Comparison of ENCODE assay signal across 10 cellular contexts in the genomic region with DNA sequence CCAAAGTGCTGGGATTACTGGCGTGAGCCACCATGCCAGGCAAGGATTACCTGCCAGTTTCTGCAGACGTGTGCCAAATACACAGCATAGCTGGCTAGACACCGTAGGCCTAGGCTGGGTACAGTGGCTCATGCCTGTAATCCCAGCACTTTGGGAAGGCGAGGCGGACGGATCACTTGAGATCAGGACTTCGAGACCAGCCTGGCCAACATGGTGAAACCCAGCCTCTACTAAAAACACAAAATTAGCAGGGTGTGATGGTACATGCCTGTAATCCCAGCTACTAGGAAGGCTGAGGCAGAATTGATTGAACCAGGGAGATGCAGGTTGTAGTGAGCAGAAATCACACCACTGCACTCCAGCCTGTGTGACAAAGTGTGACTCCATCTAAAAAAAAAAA. TPM values are rescaled to one million over a fixed set of nuclear protein-coding genes. Genes with fewer than 3 reads are reported as not detected.
A peak's percentile ranks its signal among the peaks of the same experiment; 100 is the strongest.
DNase-seq lines count a peak whose midpoint lies in the region; ATAC-seq, FAIRE-seq and TF ChIP-seq lines count a peak whose summit lies in the region.
"Had no signal": no experiment of that assay in that cellular context is flagged by ENCODE, and none has a peak within 500 bp of the region (broad histone marks: within the 10 kb centered on the region; RNA-seq: fewer than 3 reads in every experiment).

No MANE protein-coding gene starts in this region.

- H3K4me1 ChIP-seq in kidney (ENCODE audit: control insufficient read depth in 1 of 2, insufficient read depth in 1 of 2, low read depth in 1 of 2, low read length in 2 of 2) (peaks cover 5 to 9% of the 10 kb centered on the region in 2 donors), tibial nerve (peaks cover 5 to 38% (median 12%) of the 10 kb centered on the region in 4 donors)

- TF ChIP-seq EP300 in tibial nerve (IDR thresholded peaks at IDR 0.05) = no peak

- peaks cover 54% of the 10 kb centered on the region for H3K4me1 Mint-ChIP-seq in activated naive CD4-positive, alpha-beta T cell treated with anti-CD3 and anti-CD28 coated beads, Interleukin-2, amount 10 ng/mL, durations not matched to agents 7 days and 5 days

- no peak overlapping the region for H3K27ac ChIP-seq in kidney (ENCODE audit: low read depth in 2 of 2, low read length in 2 of 2)
- peak overlapping the region in 1 of 4 donors; percentile 91 for H3K27ac ChIP-seq in tibial nerve

- no peak for DNase-seq in activated naive CD4-positive, alpha-beta T cell treated with anti-CD3 and anti-CD28 coated beads, Interleukin-2, amount 10 ng/mL, durations not matched to agents 7 days and 5 days
- no peak for DNase-seq in activated naive CD4-positive, alpha-beta T cell (lab: John Stamatoyannopoulos, UW)
- no peak for DNase-seq in activated naive CD4-positive, alpha-beta T cell treated with anti-CD3 and anti-CD28 coated beads, Interleukin-2, amount 50 U/mL, for 72 hours (ENCODE audit: low spot score in 2 of 2)
- DNase-seq in kidney = no peak
- DNase-seq in tibial nerve (ENCODE audit: low spot score in 2 of 2) = no peak
- DNase-seq in activated effector memory CD4-positive, alpha-beta T cell treated with anti-CD3 and anti-CD28 coated beads, Interleukin-2, amount 50 U/mL, for 16 hours = no peak
- no peak for DNase-seq in NCI-H82 (lab: John Stamatoyannopoulos, UW)
- no peak for DNase-seq in putamen (ENCODE audit: low spot score)
- DNase-seq: stimulated activated CD4-positive, alpha-beta T cell treated with anti-CD3 and anti-CD28 coated beads, Interleukin-12 subunit alpha, Interleukin-12 subunit beta, amount 100 ng/mL, for 4 hours had no signal

- H3K27me3 Mint-ChIP-seq in activated naive CD4-positive, alpha-beta T cell treated with anti-CD3 and anti-CD28 coated beads, Interleukin-2, amount 10 ng/mL, durations not matched to agents 7 days and 5 days = peaks cover 4% of the 10 kb centered on the region

- no peaks in the 10 kb centered on the region for H3K27me3 ChIP-seq in tibial nerve

- H3K27ac Mint-ChIP-seq in activated naive CD4-positive, alpha-beta T cell treated with anti-CD3 and anti-CD28 coated beads, Interleukin-2, amount 10 ng/mL, durations not matched to agents 7 days and 5 days = peak overlapping the region; percentile 93
- peak overlapping the region; percentile 96 to 97 for H3K27ac Mint-ChIP-seq in activated naive CD4-positive, alpha-beta T cell treated with anti-CD3 and anti-CD28 coated beads, Interleukin-2, amount 50 U/mL, for 72 hours

- 49 to 66% methylated on average over 3 to 7 of the region's 7 CpGs for WGBS in tibial nerve, 2 donors

- H3K36me3 ChIP-seq in kidney (ENCODE audit: control insufficient read depth in 1 of 2, insufficient read depth in 2 of 2, low read length in 2 of 2) (peaks cover 0 to 8% of the 10 kb centered on the region in 2 donors), tibial nerve (peaks cover 0 to 32% (median 16%) of the 10 kb centered on the region in 3 donors)

- no peak for TF ChIP-seq CTCF in kidney (IDR thresholded peaks at IDR 0.05; ENCODE audit: borderline replicate concordance, extremely low read depth, insufficient read depth)
- no peak for TF ChIP-seq CTCF in tibial nerve (IDR thresholded peaks at IDR 0.05)

- FAIRE-seq in kidney (lab: Jason Lieb, UNC) = no peak
- FAIRE-seq: G401.6 had no signal

- TF ChIP-seq POLR2A in tibial nerve (IDR thresholded peaks at IDR 0.05) = no peak

- no peak for ATAC-seq in activated naive CD4-positive, alpha-beta T cell treated with anti-CD3 and anti-CD28 coated beads, Interleukin-2, amount 50 U/mL, for 72 hours

- peaks cover 33% of the 10 kb centered on the region for H3K36me3 Mint-ChIP-seq in activated naive CD4-positive, alpha-beta T cell treated with anti-CD3 and anti-CD28 coated beads, Interleukin-2, amount 10 ng/mL, durations not matched to agents 7 days and 5 days
- peaks cover 20 to 41% of the 10 kb centered on the region in 2 donors for H3K36me3 Mint-ChIP-seq in activated naive CD4-positive, alpha-beta T cell treated with anti-CD3 and anti-CD28 coated beads, Interleukin-2, amount 50 U/mL, for 72 hours

- H3K9ac ChIP-seq in kidney (ENCODE audit: low read length in 2 of 2) = peak overlapping the region in 1 of 2 donors; percentile 99

- H3K9me3 ChIP-seq in kidney (ENCODE audit: control insufficient read depth in 1 of 2, low read length in 2 of 2) (no peaks in the 10 kb centered on the region), tibial nerve (no peaks in the 10 kb centered on the region)

- no peaks in the 10 kb centered on the region for H3K9me3 Mint-ChIP-seq in activated naive CD4-positive, alpha-beta T cell treated with anti-CD3 and anti-CD28 coated beads, Interleukin-2, amount 10 ng/mL, durations not matched to agents 7 days and 5 days
- no peaks in the 10 kb centered on the region for H3K9me3 Mint-ChIP-seq in activated naive CD4-positive, alpha-beta T cell treated with anti-CD3 and anti-CD28 coated beads, Interleukin-2, amount 50 U/mL, for 72 hours

- CTCF ChIA-PET in activated naive CD4-positive, alpha-beta T cell treated with anti-CD3 and anti-CD28 coated beads, Interleukin-2, amount 10 ng/mL, durations not matched to agents 7 days and 5 days (lab: Charles Lee) = interaction anchor here (1.0 to 2.1 kb wide), 2 partner anchors 24 to 50 kb away, joined by 3 to 4 read pairs; no protein-coding TSS in a partner anchor

- intact Hi-C loops in kidney (cut with DNase I) = no loop called here

- H3K4me3 Mint-ChIP-seq in activated naive CD4-positive, alpha-beta T cell treated with anti-CD3 and anti-CD28 coated beads, Interleukin-2, amount 10 ng/mL, durations not matched to agents 7 days and 5 days = peak overlapping the region; percentile 93

- peak overlapping the region; percentile 73 to 98 for H3K4me3 ChIP-seq in kidney (ENCODE audit: low read length in 2 of 2)
- H3K4me3 ChIP-seq in tibial nerve = peak overlapping the region in 3 of 4 donors; percentile 61 to 80 (median 76)

RNA-seq across cellular contexts. Expression of gene RFC2, which starts 0.9 kb away (rescaled TPM):
- total RNA-seq in activated naive CD4-positive, alpha-beta T cell treated with anti-CD3 and anti-CD28 coated beads, Interleukin-2, amount 50 U/mL, for 72 hours = 10 to 100 TPM; 80.1 to 84.5 TPM
- total RNA-seq in kidney (21.1 TPM), tibial nerve (10 to 100 TPM in 3 of 4 donors, 1 to 10 TPM in 1; 8.4 to 25.1 (median 14.1) TPM)
- polyA plus RNA-seq in kidney (ENCODE audit: insufficient read depth, low read depth, low replicate concordance) = 16.2 TPM

RNA-seq across cellular contexts. Expression of gene CLIP2, which starts 35.9 kb away (rescaled TPM):
- 1 to 10 TPM in 1 of 2 donors, under 1 TPM in 1; 0.89 to 1.1 TPM for total RNA-seq in activated naive CD4-positive, alpha-beta T cell treated with anti-CD3 and anti-CD28 coated beads, Interleukin-2, amount 50 U/mL, for 72 hours
- total RNA-seq in kidney = 19.1 TPM
- polyA plus RNA-seq in kidney (ENCODE audit: insufficient read depth, low read depth, low replicate concordance) = 5.8 TPM
- 10 to 100 TPM; 42.0 to 48.3 (median 46.3) TPM for total RNA-seq in tibial nerve

RNA-seq across cellular contexts. Expression of gene LAT2, which starts 43.5 kb away (rescaled TPM):
- total RNA-seq in activated naive CD4-positive, alpha-beta T cell treated with anti-CD3 and anti-CD28 coated beads, Interleukin-2, amount 50 U/mL, for 72 hours = 1 to 10 TPM; 7.7 to 9.6 TPM
- total RNA-seq in kidney = 17.6 TPM
- polyA plus RNA-seq in kidney (ENCODE audit: insufficient read depth, low read depth, low replicate concordance) = 3.7 TPM
- 10 to 100 TPM in 2 of 4 donors, 1 to 10 TPM in 2; 5.1 to 15.3 (median 8.9) TPM for total RNA-seq in tibial nerve
